In genomic region chr1:15851251-15852035, GRCh38 we compare ENCODE assay signal across 9 cellular contexts. TPM values are rescaled to one million over a fixed set of nuclear protein-coding genes. Genes with fewer than 3 reads are reported as not detected.
DNase-seq lines count a peak whose midpoint lies in the region; ATAC-seq and TF ChIP-seq lines count a peak whose summit lies in the region.
"Had no signal": no experiment of that assay in that cellular context is flagged by ENCODE, and none has a peak within 500 bp of the region (broad histone marks: within the 10 kb centered on the region; RNA-seq: fewer than 3 reads in every experiment).

No MANE protein-coding gene starts in this region.

- peaks cover 29 to 69% (median 42%) of the 10 kb centered on the region in 4 donors for H3K4me1 Mint-ChIP-seq in CD4-positive, CD25-positive, alpha-beta regulatory T cell
- H3K4me1 Mint-ChIP-seq in brain (peaks cover 54% of the 10 kb centered on the region), nephron progenitor cell (peaks cover 32% of the 10 kb centered on the region), immature natural killer cell (peaks cover 37 to 59% of the 10 kb centered on the region in 2 donors)

- no peaks in the 10 kb centered on the region for H3K9me3 ChIP-seq in CD4-positive, CD25-positive, alpha-beta regulatory T cell (ENCODE audit: control insufficient read depth in 2 of 2, low read length in 2 of 2)
- no peaks in the 10 kb centered on the region for H3K9me3 ChIP-seq in Karpas-422 (ENCODE audit: low read length)
- H3K9me3 ChIP-seq: SJCRH30 had no signal

- H3K4me2 ChIP-seq in Karpas-422 (ENCODE audit: low read depth, low read length, poor library complexity, severe bottlenecking) = peak overlapping the region; percentile 86

- no peak overlapping the region for H3K9ac ChIP-seq in Karpas-422 (ENCODE audit: low read length)

- no peaks in the 10 kb centered on the region for H3K27me3 Mint-ChIP-seq in CD4-positive, CD25-positive, alpha-beta regulatory T cell
- H3K27me3 Mint-ChIP-seq in brain (peaks cover 12% of the 10 kb centered on the region), nephron progenitor cell (ENCODE audit: low read depth, poor library complexity) (no peaks in the 10 kb centered on the region), immature natural killer cell (ENCODE audit: low read depth in 3 of 3) (peaks cover 3 to 13% (median 9%) of the 10 kb centered on the region in 3 donors)

- H3K79me2 ChIP-seq in Karpas-422 (ENCODE audit: low read length) = peaks cover 72% of the 10 kb centered on the region

- H3K27ac Mint-ChIP-seq in CD4-positive, CD25-positive, alpha-beta regulatory T cell = peak overlapping the region in 2 of 3 donors; percentile 66 to 96
- peak overlapping the region; percentile 85 to 100 (median 99) for H3K27ac Mint-ChIP-seq in brain
- peak overlapping the region; percentile 28 for H3K27ac Mint-ChIP-seq in nephron progenitor cell
- peak overlapping the region in 2 of 6 donors; percentile 64 to 93 for H3K27ac Mint-ChIP-seq in immature natural killer cell

- no peaks in the 10 kb centered on the region for H3K36me3 Mint-ChIP-seq in CD4-positive, CD25-positive, alpha-beta regulatory T cell
- peaks cover 18% of the 10 kb centered on the region for H3K36me3 Mint-ChIP-seq in brain
- peaks cover 16% of the 10 kb centered on the region for H3K36me3 Mint-ChIP-seq in nephron progenitor cell (ENCODE audit: low read depth)
- no peaks in the 10 kb centered on the region for H3K36me3 Mint-ChIP-seq in immature natural killer cell

- no peak for DNase-seq in CD4-positive, CD25-positive, alpha-beta regulatory T cell
- DNase-seq in Karpas-422 = no peak
- no peak for DNase-seq in nephron progenitor cell
- no peak for DNase-seq in foreskin fibroblast
- no peak for DNase-seq in GM03348 (ENCODE audit: low spot score)
- DNase-seq in kidney tubule cell (ENCODE audit: low spot score) = no peak
- DNase-seq in immature natural killer cell = no peak
- DNase-seq: SJCRH30 had no signal

- no peaks in the 10 kb centered on the region for H3K27me3 ChIP-seq in CD4-positive, CD25-positive, alpha-beta regulatory T cell (ENCODE audit: control insufficient read depth, insufficient read depth, low read length)
- H3K27me3 ChIP-seq in Karpas-422 (ENCODE audit: low read length) = no peaks in the 10 kb centered on the region
- H3K27me3 ChIP-seq: SJCRH30 had no signal

- no peaks in the 10 kb centered on the region for H3K36me3 ChIP-seq in CD4-positive, CD25-positive, alpha-beta regulatory T cell (ENCODE audit: control insufficient read depth, insufficient read depth, low read length)
- no peaks in the 10 kb centered on the region for H3K36me3 ChIP-seq in Karpas-422 (ENCODE audit: insufficient read depth, low read length)
- H3K36me3 ChIP-seq: SJCRH30 had no signal

- peak overlapping the region; percentile 99 for H3K4me3 ChIP-seq in CD4-positive, CD25-positive, alpha-beta regulatory T cell (ENCODE audit: low read depth, low read length)
- H3K4me3 ChIP-seq in Karpas-422 (ENCODE audit: low read length) (no peak overlapping the region), foreskin fibroblast (ENCODE audit: low read depth in 1 of 2, low read length in 2 of 2) (no peak overlapping the region)

- H2AFZ ChIP-seq in Karpas-422 (ENCODE audit: low read length) = no peak overlapping the region

- peaks cover 37% of the 10 kb centered on the region for H4K20me1 ChIP-seq in Karpas-422 (ENCODE audit: insufficient read depth, low read depth, low read length)

- no peak for ATAC-seq in CD4-positive, CD25-positive, alpha-beta regulatory T cell (ENCODE audit: low read depth in 2 of 2)

- TF ChIP-seq CTCF in brain (conservative IDR thresholded peaks at IDR 0.05) (no peak), nephron progenitor cell (IDR thresholded peaks at IDR 0.05) (no peak), foreskin fibroblast (IDR thresholded peaks at IDR 0.05; ENCODE audit: low read depth, low read length) (no peak)

- H3K4me3 Mint-ChIP-seq in CD4-positive, CD25-positive, alpha-beta regulatory T cell = peak overlapping the region in 3 of 4 donors; percentile 48 to 99 (median 72)
- H3K4me3 Mint-ChIP-seq in brain = peak overlapping the region; percentile 94 to 97 (median 96)
- H3K4me3 Mint-ChIP-seq in nephron progenitor cell = peak overlapping the region; percentile 92
- H3K4me3 Mint-ChIP-seq in immature natural killer cell = peak overlapping the region in 1 of 5 donors; percentile 29

- peaks cover 0 to 2% (median 0%) of the 10 kb centered on the region in 7 donors for H3K9me3 Mint-ChIP-seq in CD4-positive, CD25-positive, alpha-beta regulatory T cell
- peaks cover 0 to 2% (median 0%) of the 10 kb centered on the region in 5 experiments for H3K9me3 Mint-ChIP-seq in brain
- H3K9me3 Mint-ChIP-seq in nephron progenitor cell = peaks cover 8% of the 10 kb centered on the region
- H3K9me3 Mint-ChIP-seq in immature natural killer cell = no peaks in the 10 kb centered on the region

- H3K9me2 ChIP-seq in Karpas-422 (replicated peaks; ENCODE audit: insufficient read depth, low read length) = no peaks in the 10 kb centered on the region

- no peak overlapping the region for H3K27ac ChIP-seq in CD4-positive, CD25-positive, alpha-beta regulatory T cell (ENCODE audit: insufficient read depth, low read length, poor library complexity, severe bottlenecking)
- H3K27ac ChIP-seq in Karpas-422 (ENCODE audit: low read length) = no peak overlapping the region
- H3K27ac ChIP-seq: SJCRH30 had no signal

- H3K4me1 ChIP-seq in CD4-positive, CD25-positive, alpha-beta regulatory T cell (ENCODE audit: control insufficient read depth, insufficient read depth, low read length, poor library complexity, severe bottlenecking) = peaks cover 43% of the 10 kb centered on the region
- peaks cover 57% of the 10 kb centered on the region for H3K4me1 ChIP-seq in Karpas-422 (ENCODE audit: low read length)

RNA-seq across cellular contexts. Expression of gene SPEN, which starts 3.9 kb away (rescaled TPM):
- 92.4 TPM for total RNA-seq in CD4-positive, CD25-positive, alpha-beta regulatory T cell
- 1 to 10 TPM; 7.4 to 9.0 (median 7.9) TPM for polyA plus RNA-seq in CD4-positive, CD25-positive, alpha-beta regulatory T cell
- total RNA-seq in Karpas-422 (2014; rRNA removed; shearing (Covaris generic); ENCODE audit: low replicate concordance) = 17.9 and 26.8 TPM in 2 replicates
- polyA plus RNA-seq in brain (ENCODE audit: insufficient read depth, low read depth, low replicate concordance) (35.1 TPM), immature natural killer cell (10 to 100 TPM in 1 of 3 donors, 1 to 10 TPM in 2; 1.2 to 46.0 (median 6.0) TPM)

RNA-seq across cellular contexts. Expression of gene UQCRHL, which starts 44.0 kb away (rescaled TPM):
- 0.59 TPM for total RNA-seq in CD4-positive, CD25-positive, alpha-beta regulatory T cell
- polyA plus RNA-seq in CD4-positive, CD25-positive, alpha-beta regulatory T cell = 1 to 10 TPM in 3 of 4 donors, under 1 TPM in 1; 0.94 to 1.7 (median 1.1) TPM
- 5.4 and 6.4 TPM in 2 replicates for total RNA-seq in Karpas-422 (2014; rRNA removed; shearing (Covaris generic); ENCODE audit: low replicate concordance)
- polyA plus RNA-seq in brain (ENCODE audit: insufficient read depth, low read depth, low replicate concordance) = 5.8 TPM
- polyA plus RNA-seq in immature natural killer cell = 1 to 10 TPM in 1 of 3 donors, under 1 TPM in 1, not detected in 1; 0.90 to 1.3 TPM
